In genomic region chrX:131836161-131836560, GRCh38 we compare ENCODE assay signal across 20 cellular contexts.
"Had no signal": no experiment of that assay in that cellular context is flagged by ENCODE, and none has a peak within 500 bp of the region (broad histone marks: within the 10 kb centered on the region; RNA-seq: fewer than 3 reads in every experiment).

No MANE protein-coding gene starts in this region.

- ATAC-seq: Panc1 had no signal

- H3K27ac ChIP-seq: RWPE1 had no signal

- DNase-seq: KBM-7, MV-4-11, NCI-H1048, NCI-H1105, NCI-H1436 treated with DMSO at 0.1 percent for 48 hours, NCI-H1694, NCI-H187 treated with DMSO at 0.1 percent for 48 hours, NCI-H2029 treated with DMSO at 0.1 percent for 48 hours, NCI-H2171, NCI-H226, NCI-H446, NCI-H510A, NCI-H524 treated with DMSO at 0.1 percent for 48 hours, NCI-H69, NCI-H774, SHP77, SK-N-SH, SW 1271 had no signal

- H3K9me3 ChIP-seq: SK-N-SH had no signal

- H3K4me2 ChIP-seq: SK-N-SH had no signal
